1 cellular context compared by ENCODE assay signal in the genomic region with DNA sequence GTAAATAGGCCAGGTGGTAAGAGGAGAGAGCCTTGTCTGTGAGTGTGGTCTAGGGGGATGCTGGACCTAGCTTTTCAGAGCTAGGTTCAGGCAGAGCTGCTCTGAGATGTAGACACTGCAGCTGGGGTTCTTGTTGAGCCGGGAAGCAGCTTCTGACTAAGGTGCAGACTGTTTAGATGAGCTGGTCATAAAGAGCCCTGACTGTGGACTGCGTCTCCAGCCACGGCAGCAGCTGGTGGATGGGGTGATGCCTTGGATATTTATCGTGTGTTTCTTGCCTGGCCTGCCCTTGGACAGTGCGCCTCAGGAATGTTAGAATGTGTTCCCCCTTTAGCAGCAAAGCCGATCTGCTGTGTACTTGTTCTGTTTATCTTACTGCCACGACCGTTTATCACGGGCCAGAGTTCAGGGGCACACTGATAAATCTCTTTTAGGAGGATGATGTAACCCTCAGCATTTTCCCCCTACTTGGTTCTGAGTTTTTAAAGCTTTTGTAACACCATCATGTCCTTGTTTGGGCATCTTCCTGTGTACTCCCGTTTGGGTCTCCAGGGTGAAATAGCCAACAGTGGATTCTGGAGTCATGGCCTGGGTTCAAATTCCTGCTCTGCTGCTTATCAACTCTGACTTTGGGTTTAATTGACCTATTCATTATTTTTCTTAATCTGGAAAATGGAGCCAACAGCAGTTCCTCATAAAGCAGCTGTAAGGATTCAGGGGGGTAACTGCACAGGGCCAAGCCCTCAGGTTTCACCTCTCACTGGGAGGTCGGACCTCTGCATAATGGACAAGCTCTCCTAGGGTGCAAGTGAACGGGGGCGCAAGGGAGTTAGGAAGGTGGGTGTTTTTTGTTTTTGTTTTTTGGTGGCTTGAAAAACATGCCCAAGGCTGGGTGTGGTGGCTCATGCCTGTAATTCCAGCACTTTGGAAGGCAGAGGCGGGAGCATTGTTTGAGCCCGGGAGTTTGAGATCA.
TF ChIP-seq lines count a peak whose summit lies in the region.

No MANE protein-coding gene starts in this region.

TF ChIP-seq in HepG2, 621 proteins besides CTCF, POLR2A, EP300 and RAD21 (continued from another document and continues in another):
- TF ChIP-seq, protein P1, sequence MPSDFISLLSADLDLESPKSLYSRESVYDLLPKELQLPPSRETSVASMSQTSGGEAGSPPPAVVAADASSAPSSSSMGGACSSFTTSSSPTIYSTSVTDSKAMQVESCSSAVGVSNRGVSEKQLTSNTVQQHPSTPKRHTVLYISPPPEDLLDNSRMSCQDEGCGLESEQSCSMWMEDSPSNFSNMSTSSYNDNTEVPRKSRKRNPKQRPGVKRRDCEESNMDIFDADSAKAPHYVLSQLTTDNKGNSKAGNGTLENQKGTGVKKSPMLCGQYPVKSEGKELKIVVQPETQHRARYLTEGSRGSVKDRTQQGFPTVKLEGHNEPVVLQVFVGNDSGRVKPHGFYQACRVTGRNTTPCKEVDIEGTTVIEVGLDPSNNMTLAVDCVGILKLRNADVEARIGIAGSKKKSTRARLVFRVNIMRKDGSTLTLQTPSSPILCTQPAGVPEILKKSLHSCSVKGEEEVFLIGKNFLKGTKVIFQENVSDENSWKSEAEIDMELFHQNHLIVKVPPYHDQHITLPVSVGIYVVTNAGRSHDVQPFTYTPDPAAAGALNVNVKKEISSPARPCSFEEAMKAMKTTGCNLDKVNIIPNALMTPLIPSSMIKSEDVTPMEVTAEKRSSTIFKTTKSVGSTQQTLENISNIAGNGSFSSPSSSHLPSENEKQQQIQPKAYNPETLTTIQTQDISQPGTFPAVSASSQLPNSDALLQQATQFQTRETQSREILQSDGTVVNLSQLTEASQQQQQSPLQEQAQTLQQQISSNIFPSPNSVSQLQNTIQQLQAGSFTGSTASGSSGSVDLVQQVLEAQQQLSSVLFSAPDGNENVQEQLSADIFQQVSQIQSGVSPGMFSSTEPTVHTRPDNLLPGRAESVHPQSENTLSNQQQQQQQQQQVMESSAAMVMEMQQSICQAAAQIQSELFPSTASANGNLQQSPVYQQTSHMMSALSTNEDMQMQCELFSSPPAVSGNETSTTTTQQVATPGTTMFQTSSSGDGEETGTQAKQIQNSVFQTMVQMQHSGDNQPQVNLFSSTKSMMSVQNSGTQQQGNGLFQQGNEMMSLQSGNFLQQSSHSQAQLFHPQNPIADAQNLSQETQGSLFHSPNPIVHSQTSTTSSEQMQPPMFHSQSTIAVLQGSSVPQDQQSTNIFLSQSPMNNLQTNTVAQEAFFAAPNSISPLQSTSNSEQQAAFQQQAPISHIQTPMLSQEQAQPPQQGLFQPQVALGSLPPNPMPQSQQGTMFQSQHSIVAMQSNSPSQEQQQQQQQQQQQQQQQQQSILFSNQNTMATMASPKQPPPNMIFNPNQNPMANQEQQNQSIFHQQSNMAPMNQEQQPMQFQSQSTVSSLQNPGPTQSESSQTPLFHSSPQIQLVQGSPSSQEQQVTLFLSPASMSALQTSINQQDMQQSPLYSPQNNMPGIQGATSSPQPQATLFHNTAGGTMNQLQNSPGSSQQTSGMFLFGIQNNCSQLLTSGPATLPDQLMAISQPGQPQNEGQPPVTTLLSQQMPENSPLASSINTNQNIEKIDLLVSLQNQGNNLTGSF (CRISPR knock-in tag; IDR thresholded peaks at IDR 0.05) = 0 out of 2 replicates have a peak, but pooled peaks have one; percentile 37
- TF ChIP-seq RARG (CRISPR knock-in tag; IDR thresholded peaks at IDR 0.05; ENCODE audit: low read depth) (0 out of 2 replicates have a peak, but pooled peaks have one; percentile 60), RORA (CRISPR knock-in tag; IDR thresholded peaks at IDR 0.05) (no peak), HNRNPH1 (optimal IDR thresholded peaks at IDR 0.05; ENCODE audit: low read depth, low read length) (no peak), ZNF343 (CRISPR knock-in tag; IDR thresholded peaks at IDR 0.05) (peak; percentile 79; the same call in 1 of the 2 replicates), ZNF530 (CRISPR knock-in tag; IDR thresholded peaks at IDR 0.05; ENCODE audit: low read depth) (no peak), ZNF737 (CRISPR knock-in tag; IDR thresholded peaks at IDR 0.05; ENCODE audit: borderline replicate concordance) (no peak), RNF2 (conservative IDR thresholded peaks at IDR 0.05; ENCODE audit: low read depth) (no peak), ZNF891 (CRISPR knock-in tag; IDR thresholded peaks at IDR 0.05) (no peak), ZNF253 (CRISPR knock-in tag; IDR thresholded peaks at IDR 0.05; ENCODE audit: borderline replicate concordance) (no peak), ZNF326 (CRISPR knock-in tag; IDR thresholded peaks at IDR 0.05; ENCODE audit: borderline replicate concordance) (no peak), ZNF781 (CRISPR knock-in tag; IDR thresholded peaks at IDR 0.05; ENCODE audit: borderline replicate concordance, not compliant biosample characterization) (peak; percentile 91), ZFP36 (IDR thresholded peaks at IDR 0.05; ENCODE audit: borderline replicate concordance, low read depth, low read length, partially characterized antibody) (peak; percentile 52), NFATC3 (CRISPR knock-in tag; IDR thresholded peaks at IDR 0.05) (no peak), ZFP36L1 (CRISPR knock-in tag; IDR thresholded peaks at IDR 0.05) (0 out of 2 replicates have a peak, but pooled peaks have one; percentile 59), XBP1 (CRISPR knock-in tag; IDR thresholded peaks at IDR 0.05) (no peak), RBM39 (IDR thresholded peaks at IDR 0.05; ENCODE audit: low read depth, low read length, poor library complexity, severe bottlenecking) (no peak), HCFC1 (IDR thresholded peaks at IDR 0.05; ENCODE audit: low read depth, low read length) (no peak), ZNF232 (CRISPR knock-in tag; IDR thresholded peaks at IDR 0.05; ENCODE audit: borderline replicate concordance) (no peak; the same call in 1 of the 2 replicates), ARID2 (CRISPR knock-in tag; IDR thresholded peaks at IDR 0.05; ENCODE audit: borderline replicate concordance) (peak; percentile 90; the same call in 1 of the 2 replicates), ZNF17 (CRISPR knock-in tag; IDR thresholded peaks at IDR 0.05) (no peak), ZNF512 (CRISPR knock-in tag; IDR thresholded peaks at IDR 0.05) (no peak), GATAD2A (CRISPR knock-in tag; IDR thresholded peaks at IDR 0.05) (peak; percentile 100), HDAC1 (CRISPR knock-in tag; IDR thresholded peaks at IDR 0.05) (peak; percentile 99), ZNF329 (CRISPR knock-in tag; IDR thresholded peaks at IDR 0.05; ENCODE audit: low read depth) (no peak), ZNF251 (CRISPR knock-in tag; IDR thresholded peaks at IDR 0.05) (no peak), MEF2D (CRISPR knock-in tag; IDR thresholded peaks at IDR 0.05) (peak; percentile 99), ZNF792 (CRISPR knock-in tag; IDR thresholded peaks at IDR 0.05) (no peak; the same call in 1 of the 2 replicates), ZKSCAN8 (CRISPR knock-in tag; IDR thresholded peaks at IDR 0.05; ENCODE audit: borderline replicate concordance) (peak; percentile 94), ZEB1 (IDR thresholded peaks at IDR 0.05; ENCODE audit: insufficient replicate concordance, low read depth) (peak; percentile 81), POLR2AphosphoS5 (IDR thresholded peaks at IDR 0.05; ENCODE audit: low read depth, low read length) (peak; percentile 47; the same call in 1 of the 2 replicates), MXD4 (CRISPR knock-in tag; IDR thresholded peaks at IDR 0.05) (peak; percentile 84; the same call in 1 of the 2 replicates), ZNF275 (CRISPR knock-in tag; IDR thresholded peaks at IDR 0.05; ENCODE audit: borderline replicate concordance) (no peak; the same call in 1 of the 2 replicates), GABPB1 (CRISPR knock-in tag; IDR thresholded peaks at IDR 0.05) (peak; percentile 34; the same call in 1 of the 2 replicates), TOPORS (CRISPR knock-in tag; IDR thresholded peaks at IDR 0.05) (peak; percentile 92)
- TF ChIP-seq, protein P2, sequence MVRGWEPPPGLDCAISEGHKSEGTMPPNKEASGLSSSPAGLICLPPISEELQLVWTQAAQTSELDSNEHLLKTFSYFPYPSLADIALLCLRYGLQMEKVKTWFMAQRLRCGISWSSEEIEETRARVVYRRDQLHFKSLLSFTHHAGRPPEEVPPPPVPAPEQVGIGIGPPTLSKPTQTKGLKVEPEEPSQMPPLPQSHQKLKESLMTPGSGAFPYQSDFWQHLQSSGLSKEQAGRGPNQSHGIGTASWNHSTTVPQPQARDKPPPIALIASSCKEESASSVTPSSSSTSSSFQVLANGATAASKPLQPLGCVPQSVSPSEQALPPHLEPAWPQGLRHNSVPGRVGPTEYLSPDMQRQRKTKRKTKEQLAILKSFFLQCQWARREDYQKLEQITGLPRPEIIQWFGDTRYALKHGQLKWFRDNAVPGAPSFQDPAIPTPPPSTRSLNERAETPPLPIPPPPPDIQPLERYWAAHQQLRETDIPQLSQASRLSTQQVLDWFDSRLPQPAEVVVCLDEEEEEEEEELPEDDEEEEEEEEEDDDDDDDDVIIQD (CRISPR knock-in tag; IDR thresholded peaks at IDR 0.05; ENCODE audit: low read depth) = peak; percentile 82
- TF ChIP-seq, protein P3, sequence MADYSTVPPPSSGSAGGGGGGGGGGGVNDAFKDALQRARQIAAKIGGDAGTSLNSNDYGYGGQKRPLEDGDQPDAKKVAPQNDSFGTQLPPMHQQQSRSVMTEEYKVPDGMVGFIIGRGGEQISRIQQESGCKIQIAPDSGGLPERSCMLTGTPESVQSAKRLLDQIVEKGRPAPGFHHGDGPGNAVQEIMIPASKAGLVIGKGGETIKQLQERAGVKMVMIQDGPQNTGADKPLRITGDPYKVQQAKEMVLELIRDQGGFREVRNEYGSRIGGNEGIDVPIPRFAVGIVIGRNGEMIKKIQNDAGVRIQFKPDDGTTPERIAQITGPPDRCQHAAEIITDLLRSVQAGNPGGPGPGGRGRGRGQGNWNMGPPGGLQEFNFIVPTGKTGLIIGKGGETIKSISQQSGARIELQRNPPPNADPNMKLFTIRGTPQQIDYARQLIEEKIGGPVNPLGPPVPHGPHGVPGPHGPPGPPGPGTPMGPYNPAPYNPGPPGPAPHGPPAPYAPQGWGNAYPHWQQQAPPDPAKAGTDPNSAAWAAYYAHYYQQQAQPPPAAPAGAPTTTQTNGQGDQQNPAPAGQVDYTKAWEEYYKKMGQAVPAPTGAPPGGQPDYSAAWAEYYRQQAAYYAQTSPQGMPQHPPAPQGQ (CRISPR knock-in tag; IDR thresholded peaks at IDR 0.05; ENCODE audit: borderline replicate concordance) = peak; percentile 73; the same call in 1 of the 2 replicates
- TF ChIP-seq, protein P4, sequence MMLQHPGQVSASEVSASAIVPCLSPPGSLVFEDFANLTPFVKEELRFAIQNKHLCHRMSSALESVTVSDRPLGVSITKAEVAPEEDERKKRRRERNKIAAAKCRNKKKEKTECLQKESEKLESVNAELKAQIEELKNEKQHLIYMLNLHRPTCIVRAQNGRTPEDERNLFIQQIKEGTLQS (CRISPR knock-in tag; IDR thresholded peaks at IDR 0.05) = peak; percentile 99
- TF ChIP-seq, protein P5, sequence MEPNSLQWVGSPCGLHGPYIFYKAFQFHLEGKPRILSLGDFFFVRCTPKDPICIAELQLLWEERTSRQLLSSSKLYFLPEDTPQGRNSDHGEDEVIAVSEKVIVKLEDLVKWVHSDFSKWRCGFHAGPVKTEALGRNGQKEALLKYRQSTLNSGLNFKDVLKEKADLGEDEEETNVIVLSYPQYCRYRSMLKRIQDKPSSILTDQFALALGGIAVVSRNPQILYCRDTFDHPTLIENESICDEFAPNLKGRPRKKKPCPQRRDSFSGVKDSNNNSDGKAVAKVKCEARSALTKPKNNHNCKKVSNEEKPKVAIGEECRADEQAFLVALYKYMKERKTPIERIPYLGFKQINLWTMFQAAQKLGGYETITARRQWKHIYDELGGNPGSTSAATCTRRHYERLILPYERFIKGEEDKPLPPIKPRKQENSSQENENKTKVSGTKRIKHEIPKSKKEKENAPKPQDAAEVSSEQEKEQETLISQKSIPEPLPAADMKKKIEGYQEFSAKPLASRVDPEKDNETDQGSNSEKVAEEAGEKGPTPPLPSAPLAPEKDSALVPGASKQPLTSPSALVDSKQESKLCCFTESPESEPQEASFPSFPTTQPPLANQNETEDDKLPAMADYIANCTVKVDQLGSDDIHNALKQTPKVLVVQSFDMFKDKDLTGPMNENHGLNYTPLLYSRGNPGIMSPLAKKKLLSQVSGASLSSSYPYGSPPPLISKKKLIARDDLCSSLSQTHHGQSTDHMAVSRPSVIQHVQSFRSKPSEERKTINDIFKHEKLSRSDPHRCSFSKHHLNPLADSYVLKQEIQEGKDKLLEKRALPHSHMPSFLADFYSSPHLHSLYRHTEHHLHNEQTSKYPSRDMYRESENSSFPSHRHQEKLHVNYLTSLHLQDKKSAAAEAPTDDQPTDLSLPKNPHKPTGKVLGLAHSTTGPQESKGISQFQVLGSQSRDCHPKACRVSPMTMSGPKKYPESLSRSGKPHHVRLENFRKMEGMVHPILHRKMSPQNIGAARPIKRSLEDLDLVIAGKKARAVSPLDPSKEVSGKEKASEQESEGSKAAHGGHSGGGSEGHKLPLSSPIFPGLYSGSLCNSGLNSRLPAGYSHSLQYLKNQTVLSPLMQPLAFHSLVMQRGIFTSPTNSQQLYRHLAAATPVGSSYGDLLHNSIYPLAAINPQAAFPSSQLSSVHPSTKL (CRISPR knock-in tag; IDR thresholded peaks at IDR 0.05) = peak; percentile 100
- TF ChIP-seq, protein P6, sequence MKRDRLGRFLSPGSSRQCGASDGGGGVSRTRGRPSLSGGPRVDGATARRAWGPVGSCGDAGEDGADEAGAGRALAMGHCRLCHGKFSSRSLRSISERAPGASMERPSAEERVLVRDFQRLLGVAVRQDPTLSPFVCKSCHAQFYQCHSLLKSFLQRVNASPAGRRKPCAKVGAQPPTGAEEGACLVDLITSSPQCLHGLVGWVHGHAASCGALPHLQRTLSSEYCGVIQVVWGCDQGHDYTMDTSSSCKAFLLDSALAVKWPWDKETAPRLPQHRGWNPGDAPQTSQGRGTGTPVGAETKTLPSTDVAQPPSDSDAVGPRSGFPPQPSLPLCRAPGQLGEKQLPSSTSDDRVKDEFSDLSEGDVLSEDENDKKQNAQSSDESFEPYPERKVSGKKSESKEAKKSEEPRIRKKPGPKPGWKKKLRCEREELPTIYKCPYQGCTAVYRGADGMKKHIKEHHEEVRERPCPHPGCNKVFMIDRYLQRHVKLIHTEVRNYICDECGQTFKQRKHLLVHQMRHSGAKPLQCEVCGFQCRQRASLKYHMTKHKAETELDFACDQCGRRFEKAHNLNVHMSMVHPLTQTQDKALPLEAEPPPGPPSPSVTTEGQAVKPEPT (CRISPR knock-in tag; IDR thresholded peaks at IDR 0.05; ENCODE audit: low read depth) = peak; percentile 83
